ENCODE assay signal across 20 cellular contexts in the genomic region with DNA sequence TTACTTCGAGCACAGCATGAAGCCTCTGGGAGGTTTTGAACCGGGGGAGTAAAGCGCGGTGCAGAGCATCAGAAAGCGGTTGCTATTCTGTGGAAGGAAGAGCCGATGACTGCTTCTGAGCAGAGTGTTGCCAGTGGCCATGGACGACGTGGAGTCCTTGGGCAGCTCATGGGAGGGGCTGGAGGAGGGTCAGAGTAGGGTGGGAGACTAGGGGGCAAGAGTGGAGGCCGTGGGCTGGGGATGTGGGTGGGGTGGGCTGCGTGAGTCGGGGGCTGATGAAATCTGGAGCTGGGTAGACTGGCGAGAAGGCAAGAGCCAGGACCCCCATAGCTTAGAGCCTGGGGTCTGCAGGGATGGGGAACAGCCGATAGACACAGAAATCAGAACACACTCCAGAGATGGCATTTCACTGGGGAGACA. TPM values are rescaled to one million over a fixed set of nuclear protein-coding genes. Genes with fewer than 3 reads are reported as not detected.
DNase-seq lines count a peak whose midpoint lies in the region; ATAC-seq and TF ChIP-seq lines count a peak whose summit lies in the region.
"Had no signal": no experiment of that assay in that cellular context is flagged by ENCODE, and none has a peak within 500 bp of the region (broad histone marks: within the 10 kb centered on the region; RNA-seq: fewer than 3 reads in every experiment).

No MANE protein-coding gene starts in this region.

- H3K9me3 Mint-ChIP-seq in T-helper 2 cell treated with Interferon-gamma antibody and Interleukin-4, amounts not matched to agents 5 μg/mL and 100 μg/mL, for 36 hours, result no peaks in the 10 kb centered on the region
- H3K9me3 Mint-ChIP-seq in CD4-positive, alpha-beta T cell, result no peaks in the 10 kb centered on the region
- H3K9me3 Mint-ChIP-seq in naive B cell, result no peaks in the 10 kb centered on the region
- H3K9me3 Mint-ChIP-seq: activated CD4-positive, alpha-beta memory T cell treated with anti-CD3 and anti-CD28 coated beads, Interleukin-2, amount 10 ng/mL, durations not matched to agents 7 days and 5 days; HFFc6; nephron progenitor cell had no signal

- H3K4me1 Mint-ChIP-seq in T-helper 2 cell treated with Interferon-gamma antibody and Interleukin-4, amounts not matched to agents 5 μg/mL and 100 μg/mL, for 36 hours (ENCODE audit: low read depth), result peaks cover 29% of the 10 kb centered on the region
- peaks cover 71% of the 10 kb centered on the region for H3K4me1 Mint-ChIP-seq in CD4-positive, alpha-beta T cell (ENCODE audit: low read depth)
- H3K4me1 Mint-ChIP-seq in T-helper 17 cell, result peaks cover 41% of the 10 kb centered on the region
- H3K4me1 Mint-ChIP-seq in naive B cell, result peaks cover 53 to 72% (median 72%) of the 10 kb centered on the region in 3 donors

- CTCF ChIA-PET in CD4-positive, alpha-beta T cell (lab: Charles Lee), result interaction anchor here (0.6 to 4.3 kb wide), 25 partner anchors 8 to 239 kb away, joined by 3 to 130 read pairs (median 4); a partner anchor contains a TSS

- DNase-seq in T-helper 2 cell treated with Interferon-gamma antibody and Interleukin-4, amounts not matched to agents 5 μg/mL and 100 μg/mL, for 36 hours (ENCODE audit: low spot score), result no peak
- DNase-seq in T-helper 2 cell (no peak), T-helper 17 cell (no peak), naive B cell (no peak), Kasumi-1 (lab: John Stamatoyannopoulos, UW) (no peak), SW480 (ENCODE audit: low spot score) (no peak)
- DNase-seq in CD4-positive, alpha-beta T cell, result no peak
- no peak for DNase-seq in effector CD8-positive, alpha-beta T cell (lab: John Stamatoyannopoulos, UW)
- DNase-seq: esophagus squamous epithelium, GOT3, HFFc6, midbrain, NCI-H2107, NCI-H774, uterus had no signal

- ATAC-seq in CD4-positive, alpha-beta T cell (ENCODE audit: poor library complexity), result no peak
- ATAC-seq in T-helper 17 cell, result no peak
- ATAC-seq in naive B cell (ENCODE audit: low read depth in 2 of 2), result no peak

- intact Hi-C loops in CD4-positive, alpha-beta T cell (cut with DNase I, micrococcal nuclease), result loop anchor here (1.0 to 5.0 kb wide), 5 partner anchors 40 to 239 kb away; a partner anchor contains a TSS

- H3K4me3 Mint-ChIP-seq in T-helper 2 cell treated with Interferon-gamma antibody and Interleukin-4, amounts not matched to agents 5 μg/mL and 100 μg/mL, for 36 hours, result no peak overlapping the region
- no peak overlapping the region for H3K4me3 Mint-ChIP-seq in CD4-positive, alpha-beta T cell
- H3K4me3 Mint-ChIP-seq in T-helper 17 cell (peak overlapping the region; percentile 36), naive B cell (no peak overlapping the region)
- H3K4me3 Mint-ChIP-seq: activated CD4-positive, alpha-beta memory T cell treated with anti-CD3 and anti-CD28 coated beads, Interleukin-2, amount 10 ng/mL, durations not matched to agents 7 days and 5 days; HFFc6; nephron progenitor cell had no signal

- H3K27ac Mint-ChIP-seq in T-helper 2 cell treated with Interferon-gamma antibody and Interleukin-4, amounts not matched to agents 5 μg/mL and 100 μg/mL, for 36 hours, result peak overlapping the region; percentile 3
- peak overlapping the region; percentile 72 for H3K27ac Mint-ChIP-seq in CD4-positive, alpha-beta T cell
- peak overlapping the region; percentile 92 for H3K27ac Mint-ChIP-seq in T-helper 17 cell
- peak overlapping the region in 4 of 6 donors; percentile 5 to 80 (median 46) for H3K27ac Mint-ChIP-seq in naive B cell
- H3K27ac Mint-ChIP-seq: HFFc6, nephron progenitor cell had no signal

- no peaks in the 10 kb centered on the region for H3K9me3 ChIP-seq in CD4-positive, alpha-beta T cell (ENCODE audit: control insufficient read depth, low read length)
- no peaks in the 10 kb centered on the region for H3K9me3 ChIP-seq in T-helper 17 cell (ENCODE audit: control insufficient read depth, low read length, poor library complexity, severe bottlenecking)
- H3K9me3 ChIP-seq: esophagus squamous epithelium, ovary, thoracic aorta, uterus had no signal

- H3K27ac ChIP-seq in CD4-positive, alpha-beta T cell (ENCODE audit: low read depth, low read length), result no peak overlapping the region
- H3K27ac ChIP-seq: esophagus squamous epithelium, foreskin keratinocyte, ovary, thoracic aorta, uterus had no signal

- TF ChIP-seq CTCF in CD4-positive, alpha-beta T cell (IDR thresholded peaks at IDR 0.05), result no peak

- peaks cover 44% of the 10 kb centered on the region for H3K36me3 Mint-ChIP-seq in T-helper 2 cell treated with Interferon-gamma antibody and Interleukin-4, amounts not matched to agents 5 μg/mL and 100 μg/mL, for 36 hours (ENCODE audit: low read depth)
- peaks cover 74% of the 10 kb centered on the region for H3K36me3 Mint-ChIP-seq in CD4-positive, alpha-beta T cell (ENCODE audit: low read depth)
- H3K36me3 Mint-ChIP-seq in T-helper 17 cell (ENCODE audit: low read depth), result peaks cover 10% of the 10 kb centered on the region
- peaks cover 25 to 45% of the 10 kb centered on the region in 2 donors for H3K36me3 Mint-ChIP-seq in naive B cell

- no peaks in the 10 kb centered on the region for H3K27me3 ChIP-seq in CD4-positive, alpha-beta T cell (ENCODE audit: control insufficient read depth, insufficient read depth, low read length)
- H3K27me3 ChIP-seq: esophagus squamous epithelium, foreskin keratinocyte, ovary, uterus had no signal

- POLR2A ChIA-PET in CD4-positive, alpha-beta T cell (lab: Charles Lee), result interaction anchor here (0.7 to 4.2 kb wide), 5 partner anchors 12 to 67 kb away, joined by 3 to 32 read pairs (median 10); a partner anchor contains a TSS

- no peaks in the 10 kb centered on the region for H3K27me3 Mint-ChIP-seq in T-helper 2 cell treated with Interferon-gamma antibody and Interleukin-4, amounts not matched to agents 5 μg/mL and 100 μg/mL, for 36 hours (ENCODE audit: low read depth)
- H3K27me3 Mint-ChIP-seq in CD4-positive, alpha-beta T cell, result no peaks in the 10 kb centered on the region
- H3K27me3 Mint-ChIP-seq in T-helper 17 cell, result no peaks in the 10 kb centered on the region
- no peaks in the 10 kb centered on the region for H3K27me3 Mint-ChIP-seq in naive B cell
- H3K27me3 Mint-ChIP-seq: activated CD4-positive, alpha-beta memory T cell treated with anti-CD3 and anti-CD28 coated beads, Interleukin-2, amount 10 ng/mL, durations not matched to agents 7 days and 5 days had no signal

RNA-seq across cellular contexts. Expression of a gene that starts 40.2 kb away (rescaled TPM):
- 10 to 100 TPM; 27.1 to 31.7 TPM for total RNA-seq in CD4-positive, alpha-beta T cell
- 10 to 100 TPM; 42.1 to 43.8 TPM for total RNA-seq in T-helper 17 cell
- 10 to 100 TPM; 47.2 to 74.5 (median 62.6) TPM for polyA plus RNA-seq in naive B cell (ENCODE audit: low read depth in 6 of 6)

Comparison
In these comparisons a context has a peak if more than half of its experiments do, and no peak if none do; other contexts are left out.
1. H3K27ac Mint-ChIP-seq: peak in every context shown above with its lines; median percentile 92 in T-helper 17 cell; 72 in CD4-positive, alpha-beta T cell; 46 in naive B cell; 3 in T-helper 2 cell treated with Interferon-gamma antibody and Interleukin-4, amounts not matched to agents 5 μg/mL and 100 μg/mL, for 36 hours.